8 cellular contexts compared by ENCODE assay signal in the genomic region with DNA sequence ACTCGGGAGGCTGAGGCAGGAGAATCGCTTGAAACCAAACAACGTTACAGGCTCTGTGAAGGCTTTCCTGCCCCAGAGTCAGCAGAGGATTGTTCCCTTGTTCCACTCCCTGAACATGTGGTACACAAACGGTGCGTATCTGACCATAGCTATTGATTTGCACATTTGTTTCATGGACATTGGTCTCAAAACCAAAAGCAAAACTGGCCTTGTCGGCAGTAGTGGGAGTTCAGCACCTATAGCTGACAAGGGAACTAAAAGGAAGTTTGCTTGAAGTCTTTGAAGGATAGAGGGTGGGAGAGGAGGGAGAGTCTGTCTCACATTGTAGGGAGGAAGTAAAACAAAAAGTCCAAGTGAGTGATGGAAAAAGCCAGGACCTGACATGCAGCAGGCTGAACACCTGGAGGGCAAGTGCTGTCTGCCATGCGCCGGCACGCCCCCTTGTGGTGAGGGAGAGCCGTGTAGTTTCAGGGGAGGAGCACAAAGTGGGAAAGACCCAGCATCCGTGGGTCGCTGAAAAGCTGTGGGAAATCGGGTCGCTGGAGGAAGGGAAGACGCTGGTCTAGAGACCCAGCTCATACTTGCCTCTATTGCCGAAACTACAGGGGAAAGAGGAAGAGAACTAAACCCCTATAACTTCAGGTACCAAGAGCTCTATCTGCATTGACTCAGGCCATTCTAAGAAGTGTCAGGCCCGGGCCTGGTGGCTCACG. TPM values are rescaled to one million over a fixed set of nuclear protein-coding genes. Genes with fewer than 3 reads are reported as not detected.
DNase-seq lines count a peak whose midpoint lies in the region; ATAC-seq and TF ChIP-seq lines count a peak whose summit lies in the region.

No MANE protein-coding gene starts in this region.

- H3K9me3 ChIP-seq in CD4-positive, CD25-positive, alpha-beta regulatory T cell (ENCODE audit: control insufficient read depth in 2 of 2, low read length in 2 of 2), result no peaks in the 10 kb centered on the region
- H3K9me3 ChIP-seq in mucosa of descending colon, result no peaks in the 10 kb centered on the region

- H3K27ac Mint-ChIP-seq in CD4-positive, CD25-positive, alpha-beta regulatory T cell, result peak overlapping the region in 2 of 3 donors; percentile 73 to 81
- H3K27ac Mint-ChIP-seq in effector memory CD8-positive, alpha-beta T cell, result peak overlapping the region in 1 of 2 donors; percentile 21

- peaks cover 5% of the 10 kb centered on the region for H3K4me1 ChIP-seq in CD4-positive, CD25-positive, alpha-beta regulatory T cell (ENCODE audit: control insufficient read depth, insufficient read depth, low read length, poor library complexity, severe bottlenecking)
- H3K4me1 ChIP-seq in mucosa of descending colon (ENCODE audit: low read depth), result no peaks in the 10 kb centered on the region

- peak; percentile 65 to 76 for ATAC-seq in CD4-positive, CD25-positive, alpha-beta regulatory T cell (ENCODE audit: low read depth in 2 of 2)
- ATAC-seq in GM19372 (IDR thresholded peaks at IDR 0.05; ENCODE audit: low read depth, unreplicated experiment) (peak; percentile 82), HG03442 (IDR thresholded peaks at IDR 0.05; ENCODE audit: unreplicated experiment) (peak; percentile 86), mucosa of descending colon (peak; percentile 93)
- ATAC-seq in effector memory CD8-positive, alpha-beta T cell (replicated peaks), result peak; percentile 87

- H3K4me1 Mint-ChIP-seq in CD4-positive, CD25-positive, alpha-beta regulatory T cell, result peaks cover 5 to 15% (median 10%) of the 10 kb centered on the region in 4 donors
- H3K4me1 Mint-ChIP-seq in effector memory CD8-positive, alpha-beta T cell (ENCODE audit: low read depth in 2 of 2), result peaks cover 7 to 9% of the 10 kb centered on the region in 2 donors

- no peak overlapping the region for H3K4me3 Mint-ChIP-seq in CD4-positive, CD25-positive, alpha-beta regulatory T cell
- no peak overlapping the region for H3K4me3 Mint-ChIP-seq in effector memory CD8-positive, alpha-beta T cell

- DNase-seq in CD4-positive, CD25-positive, alpha-beta regulatory T cell, result peak; percentile 69 to 74 (median 71)
- DNase-seq in NCI-H774 (lab: John Stamatoyannopoulos, UW) (peak; percentile 46), mucosa of descending colon (peak; percentile 82 to 90 (median 88))
- DNase-seq in activated CD8-positive, alpha-beta memory T cell treated with anti-CD3 and anti-CD28 coated beads for 24 hours, result peak; percentile 92
- DNase-seq in effector memory CD8-positive, alpha-beta T cell, result peak; percentile 73 to 82 (median 80)
- DNase-seq in stimulated activated CD8-positive, alpha-beta memory T cell treated with anti-CD3 and anti-CD28 coated beads, Interleukin-4, amount 100 ng/mL, for 48 hours, result peak; percentile 91

- H3K36me3 ChIP-seq in CD4-positive, CD25-positive, alpha-beta regulatory T cell (ENCODE audit: control insufficient read depth, insufficient read depth, low read length), result no peaks in the 10 kb centered on the region
- no peaks in the 10 kb centered on the region for H3K36me3 ChIP-seq in mucosa of descending colon (ENCODE audit: low read depth)

- intact Hi-C loops in mucosa of descending colon (cut with DNase I, micrococcal nuclease), result no loop called here

- TF ChIP-seq CTCF in mucosa of descending colon (IDR thresholded peaks at IDR 0.05), result peak; percentile 75

- no peaks in the 10 kb centered on the region for H3K27me3 ChIP-seq in CD4-positive, CD25-positive, alpha-beta regulatory T cell (ENCODE audit: control insufficient read depth, insufficient read depth, low read length)

- H3K27ac ChIP-seq in CD4-positive, CD25-positive, alpha-beta regulatory T cell (ENCODE audit: insufficient read depth, low read length, poor library complexity, severe bottlenecking), result no peak overlapping the region

- H3K36me3 Mint-ChIP-seq in CD4-positive, CD25-positive, alpha-beta regulatory T cell, result no peaks in the 10 kb centered on the region
- H3K36me3 Mint-ChIP-seq in effector memory CD8-positive, alpha-beta T cell (ENCODE audit: insufficient read depth), result peaks cover 10% of the 10 kb centered on the region

- peak overlapping the region; percentile 23 for H3K4me3 ChIP-seq in CD4-positive, CD25-positive, alpha-beta regulatory T cell (ENCODE audit: low read depth, low read length)
- no peak overlapping the region for H3K4me3 ChIP-seq in mucosa of descending colon

- no peaks in the 10 kb centered on the region for H3K27me3 Mint-ChIP-seq in CD4-positive, CD25-positive, alpha-beta regulatory T cell
- no peaks in the 10 kb centered on the region for H3K27me3 Mint-ChIP-seq in effector memory CD8-positive, alpha-beta T cell

- no peaks in the 10 kb centered on the region for H3K9me3 Mint-ChIP-seq in CD4-positive, CD25-positive, alpha-beta regulatory T cell
- no peaks in the 10 kb centered on the region for H3K9me3 Mint-ChIP-seq in effector memory CD8-positive, alpha-beta T cell

RNA-seq across cellular contexts. Expression of gene RAD23B, which starts 58.0 kb away (rescaled TPM):
- total RNA-seq in CD4-positive, CD25-positive, alpha-beta regulatory T cell, result 65.4 TPM
- 10 to 100 TPM in 3 of 4 donors, 1 to 10 TPM in 1; 8.9 to 25.2 (median 15.1) TPM for polyA plus RNA-seq in CD4-positive, CD25-positive, alpha-beta regulatory T cell
- 10 to 100 TPM; 83.0 to 95.6 (median 93.7) TPM for total RNA-seq in mucosa of descending colon
